Comparison of ENCODE assay signal across 12 cellular contexts in the genomic region with DNA sequence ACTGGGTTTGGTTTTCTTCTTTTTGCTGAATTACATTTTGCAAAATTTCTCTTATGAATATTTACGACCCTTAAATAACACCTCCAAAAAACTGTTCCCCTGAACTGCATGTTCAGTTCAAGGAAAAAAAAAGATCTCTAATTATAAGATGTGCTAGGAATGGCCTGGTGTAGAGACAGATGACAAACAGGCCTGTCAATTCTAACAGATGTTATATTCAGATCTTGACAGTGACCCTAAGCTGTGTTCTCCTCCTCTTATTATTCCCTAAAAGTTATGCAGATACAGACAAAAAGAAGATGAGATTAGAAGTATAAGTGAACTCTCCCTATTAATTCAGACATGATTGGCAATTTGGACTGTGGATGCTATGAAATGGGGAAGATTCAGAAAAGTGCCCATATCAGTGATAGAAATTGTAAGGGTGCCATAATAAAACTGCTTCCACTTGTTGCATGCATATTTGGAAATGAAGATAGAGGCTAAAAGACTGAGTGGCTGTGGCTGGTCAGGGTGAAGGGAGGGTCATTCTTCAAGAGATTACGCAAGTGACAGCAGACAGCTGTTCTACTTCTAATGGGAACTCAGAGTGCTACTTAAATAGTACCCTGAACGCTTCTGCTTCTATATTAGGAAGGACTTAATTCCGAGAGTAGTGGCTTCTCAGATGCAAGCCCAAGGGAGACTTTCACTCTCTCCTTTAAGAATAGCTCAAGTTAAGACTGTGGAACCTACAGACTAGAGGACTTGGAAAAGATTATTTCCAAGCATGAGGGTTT.
A peak's percentile ranks its signal among the peaks of the same experiment; 100 is the strongest.
DNase-seq lines count a peak whose midpoint lies in the region; ATAC-seq and TF ChIP-seq lines count a peak whose summit lies in the region.
"Had no signal": no experiment of that assay in that cellular context is flagged by ENCODE, and none has a peak within 500 bp of the region (broad histone marks: within the 10 kb centered on the region; RNA-seq: fewer than 3 reads in every experiment).

No MANE protein-coding gene starts in this region.

- WGBS in SK-N-SH (ENCODE audit: low lambda C conversion rate), result 64% methylated on average over 4 of the region's 4 CpGs
- 40 to 44% methylated on average over 4 of the region's 4 CpGs for WGBS in heart right ventricle, 2 donors

- CTCF ChIA-PET in Calu3 (lab: Charles Lee), result no interaction called here
- CTCF ChIA-PET in SK-N-SH (lab: Yijun Ruan, JAX), result interaction anchor here (0.9 to 1.7 kb wide), 7 partner anchors 9 to 619 kb away, joined by 3 to 6 read pairs (median 3); no protein-coding TSS in a partner anchor

- no peaks in the 10 kb centered on the region for H3K79me2 ChIP-seq in SK-N-SH (ENCODE audit: insufficient read depth)

- ATAC-seq in heart right ventricle, result peak; percentile 73 to 95 (median 88)
- ATAC-seq in GM21576 (IDR thresholded peaks at IDR 0.05; ENCODE audit: unreplicated experiment), result no peak
- ATAC-seq in HG03108 (IDR thresholded peaks at IDR 0.05; ENCODE audit: unreplicated experiment), result no peak
- ATAC-seq: esophagus mucosa had no signal

- DNase-seq in Calu3 (no peak), SK-N-SH (peak; percentile 20), heart right ventricle (peak in 1 of 2 donors; percentile 57), renal cortical epithelial cell (ENCODE audit: low read depth) (peak; percentile 27), KG1 (lab: John Stamatoyannopoulos, UW) (no peak), NCI-H187 treated with DMSO at 0.1 percent for 48 hours (lab: John Stamatoyannopoulos, UW) (no peak)
- DNase-seq: NCI-H1417 had no signal

- H3K9me2 ChIP-seq in SK-N-SH, result no peaks in the 10 kb centered on the region

- H3K9me3 ChIP-seq in SK-N-SH (no peaks in the 10 kb centered on the region), heart right ventricle (no peaks in the 10 kb centered on the region)

- TF ChIP-seq RAD21 in SK-N-SH (IDR thresholded peaks at IDR 0.05; ENCODE audit: low read length), result no peak

- H3K36me3 ChIP-seq in SK-N-SH (replicated peaks in 1 of 2; ENCODE audit: control insufficient read depth in 1 of 2, insufficient read depth in 2 of 2, low read length in 1 of 2) (peaks cover 12 to 70% of the 10 kb centered on the region in 2 experiments), heart right ventricle (peaks cover 0 to 78% (median 0%) of the 10 kb centered on the region in 9 donors)

- intact Hi-C loops in Calu3 (cut with micrococcal nuclease; ENCODE audit: unreplicated experiment) (loop anchor here (5.0 kb wide), 1 partner anchor 55 kb away; no protein-coding TSS in a partner anchor), heart right ventricle (cut with DNase I) (loop anchor here in 1 of 10 donors (5.0 kb wide), 1 partner anchor 70 kb away; no protein-coding TSS in a partner anchor)

- H3K27me3 ChIP-seq in SK-N-SH (ENCODE audit: insufficient read depth), result no peaks in the 10 kb centered on the region
- no peaks in the 10 kb centered on the region for H3K27me3 ChIP-seq in heart right ventricle

- POLR2A ChIA-PET in SK-N-SH (lab: Yijun Ruan, JAX), result interaction anchor here (0.9 to 1.3 kb wide), 3 partner anchors 63 to 619 kb away, joined by 4 to 10 read pairs (median 7); no protein-coding TSS in a partner anchor

- peaks cover 47% of the 10 kb centered on the region for H3K36me3 Mint-ChIP-seq in Calu3 (ENCODE audit: insufficient read depth, unreplicated experiment)
- H3K36me3 Mint-ChIP-seq: activated naive CD8-positive, alpha-beta T cell had no signal

- H3K4me3 ChIP-seq in SK-N-SH (ENCODE audit: low read depth in 2 of 2, low read length in 1 of 2), result no peak overlapping the region; a peak in 1 of 4 replicates
- H3K4me3 ChIP-seq in heart right ventricle, result peak overlapping the region in 2 of 10 donors; percentile 0 to 3
- H3K4me3 ChIP-seq: PC-9 had no signal

- H2AFZ ChIP-seq in SK-N-SH (ENCODE audit: low read depth), result no peak overlapping the region; the same call in 1 of the 2 replicates
- H2AFZ ChIP-seq: PC-9 had no signal

- peak overlapping the region; percentile 63 for H3K27ac Mint-ChIP-seq in Calu3 (ENCODE audit: unreplicated experiment)
- H3K27ac Mint-ChIP-seq: activated naive CD8-positive, alpha-beta T cell had no signal

- no peaks in the 10 kb centered on the region for H3F3A ChIP-seq in SK-N-SH (replicated peaks; ENCODE audit: insufficient read depth)

- peaks cover 0 to 50% of the 10 kb centered on the region in 2 experiments; a peak in 2 of 4 replicates for H3K4me1 ChIP-seq in SK-N-SH (ENCODE audit: control insufficient read depth in 1 of 2, insufficient read depth in 2 of 2, low read depth in 1 of 2, low read length in 1 of 2)
- H3K4me1 ChIP-seq in heart right ventricle, result peaks cover 4 to 56% (median 38%) of the 10 kb centered on the region in 9 donors

- H3K27ac ChIP-seq in SK-N-SH (ENCODE audit: low read depth in 2 of 2, low read length in 1 of 2), result peak overlapping the region in 1 of 2 experiments; percentile 96; a peak in 2 of 4 replicates
- H3K27ac ChIP-seq in heart right ventricle, result peak overlapping the region; percentile 26 to 87 (median 73)
- H3K27ac ChIP-seq: PC-9 had no signal

- TF ChIP-seq CTCF in Calu3 (IDR thresholded peaks at IDR 0.05; ENCODE audit: unreplicated experiment), result no peak
- no peak for TF ChIP-seq CTCF in SK-N-SH (IDR thresholded peaks at IDR 0.05)
- TF ChIP-seq CTCF in heart right ventricle (IDR thresholded peaks at IDR 0.05), result no peak

- H3K4me1 Mint-ChIP-seq in Calu3 (ENCODE audit: low read depth, unreplicated experiment), result peaks cover 37% of the 10 kb centered on the region

- no peaks in the 10 kb centered on the region for H3K27me3 Mint-ChIP-seq in Calu3 (ENCODE audit: unreplicated experiment)
- H3K27me3 Mint-ChIP-seq: activated naive CD8-positive, alpha-beta T cell had no signal

- no peaks in the 10 kb centered on the region for H3K9me3 Mint-ChIP-seq in Calu3 (ENCODE audit: low read depth, unreplicated experiment)

- H4K20me1 ChIP-seq in SK-N-SH (ENCODE audit: insufficient read depth), result no peaks in the 10 kb centered on the region

- H3K4me2 ChIP-seq in SK-N-SH, result no peak overlapping the region
- H3K4me2 ChIP-seq: PC-9 had no signal

- TF ChIP-seq EP300 in SK-N-SH (IDR thresholded peaks at IDR 0.05; ENCODE audit: borderline replicate concordance in 1 of 2, low read depth in 1 of 2, low read length in 1 of 2), result no peak; a peak in 1 of 4 replicates

- H3K9ac ChIP-seq in SK-N-SH, result no peak overlapping the region

- no TSS peak for BruUV-seq in Calu3 (replicated peaks; lab: Mats Ljungman, UMichigan)

- no peak overlapping the region for H3K4me3 Mint-ChIP-seq in Calu3 (ENCODE audit: low read depth, unreplicated experiment)
- H3K4me3 Mint-ChIP-seq: activated naive CD8-positive, alpha-beta T cell had no signal

TF ChIP-seq in SK-N-SH, 30 proteins besides CTCF, POLR2A, EP300 and RAD21:
- peak; percentile 52 for TF ChIP-seq GATA2 (CRISPR knock-in tag; IDR thresholded peaks at IDR 0.05)
- no peak for TF ChIP-seq YY1 (IDR thresholded peaks at IDR 0.05; ENCODE audit: low read depth)

Comparison
In these comparisons a context has a peak if more than half of its experiments do, and no peak if none do; other contexts are left out.
1. DNase-seq: peak in SK-N-SH (single experiment) and renal cortical epithelial cell (single experiment); none in Calu3 (single experiment), KG1 (single experiment) and NCI-H187 treated with DMSO at 0.1 percent for 48 hours (single experiment).
2. ATAC-seq: peak in heart right ventricle (8 of 8); none in GM21576 (single experiment) and HG03108 (single experiment).